ENCODE assay signal across 9 cellular contexts in genomic region chr14:92659765-92660561, GRCh38.
DNase-seq lines count a peak whose midpoint lies in the region; ATAC-seq, FAIRE-seq and TF ChIP-seq lines count a peak whose summit lies in the region.
"Had no signal": no experiment of that assay in that cellular context is flagged by ENCODE, and none has a peak within 500 bp of the region (broad histone marks: within the 10 kb centered on the region; RNA-seq: fewer than 3 reads in every experiment).

No MANE protein-coding gene starts in this region.

- H3K4me1 ChIP-seq in mucosa of rectum (ENCODE audit: control insufficient read depth in 2 of 2, insufficient read depth in 2 of 2, low read length in 2 of 2), result peaks cover 0 to 6% of the 10 kb centered on the region in 2 donors

- FAIRE-seq in D721Med (lab: Jason Lieb, UNC), result no peak
- FAIRE-seq: H1 had no signal

- peaks cover 91% of the 10 kb centered on the region for H3K4me1 Mint-ChIP-seq in CD14-positive monocyte
- peaks cover 69% of the 10 kb centered on the region for H3K4me1 Mint-ChIP-seq in central memory CD8-positive, alpha-beta T cell

- DNase-seq in CD14-positive monocyte (ENCODE audit: low spot score), result peak; percentile 91
- peak; percentile 99 for DNase-seq in MV-4-11 (lab: John Stamatoyannopoulos, UW)
- no peak for DNase-seq in central memory CD8-positive, alpha-beta T cell (ENCODE audit: low spot score in 2 of 2)
- no peak for DNase-seq in D721Med (ENCODE audit: insufficient read length, low spot score)
- DNase-seq in OCI-M2 (lab: John Stamatoyannopoulos, UW; ENCODE audit: unreplicated experiment), result no peak
- no peak for DNase-seq in AG20443 (ENCODE audit: low spot score)

- TF ChIP-seq CTCF in CD14-positive monocyte (IDR thresholded peaks at IDR 0.05), result no peak
- TF ChIP-seq CTCF in D721Med (IDR thresholded peaks at IDR 0.05; ENCODE audit: insufficient read depth, missing control alignments), result no peak

- peak overlapping the region; percentile 100 for H3K27ac Mint-ChIP-seq in CD14-positive monocyte
- peak overlapping the region; percentile 59 for H3K27ac Mint-ChIP-seq in central memory CD8-positive, alpha-beta T cell (ENCODE audit: low read depth)

- H3K9me3 ChIP-seq in mucosa of rectum (ENCODE audit: control insufficient read depth in 2 of 2, low read length in 2 of 2), result no peaks in the 10 kb centered on the region

- H3K4me3 ChIP-seq in mucosa of rectum (ENCODE audit: low read length in 2 of 2), result no peak overlapping the region

- intact Hi-C loops in CD14-positive monocyte (cut with micrococcal nuclease), result loop anchor here (1.0 to 10.0 kb wide), 4 partner anchors 9 to 145 kb away; partner anchors contain the start of gene RIN3 (in 1 of the 2)

- peak overlapping the region; percentile 69 to 80 for H3K27ac ChIP-seq in mucosa of rectum (ENCODE audit: low read depth in 2 of 2, low read length in 2 of 2)

- peaks cover 92 to 98% of the 10 kb centered on the region in 2 donors for H3K36me3 Mint-ChIP-seq in CD14-positive monocyte
- H3K36me3 Mint-ChIP-seq in central memory CD8-positive, alpha-beta T cell (ENCODE audit: insufficient read depth), result peaks cover 40% of the 10 kb centered on the region

- peaks cover 0 to 2% (median 0%) of the 10 kb centered on the region in 3 donors for H3K27me3 Mint-ChIP-seq in CD14-positive monocyte (ENCODE audit: low read depth in 3 of 3)
- no peaks in the 10 kb centered on the region for H3K27me3 Mint-ChIP-seq in central memory CD8-positive, alpha-beta T cell

- H3K27me3 ChIP-seq in mucosa of rectum (ENCODE audit: control insufficient read depth in 2 of 2, insufficient read depth in 2 of 2, low read length in 2 of 2), result no peaks in the 10 kb centered on the region

- ATAC-seq in central memory CD8-positive, alpha-beta T cell (replicated peaks; ENCODE audit: extremely low read depth, poor library complexity, severe bottlenecking), result peak; percentile 40
- ATAC-seq in HG02840 (IDR thresholded peaks at IDR 0.05; ENCODE audit: low FRiP score, unreplicated experiment), result no peak

- H3K9ac ChIP-seq in mucosa of rectum (ENCODE audit: low read depth in 1 of 2, low read length in 2 of 2), result no peak overlapping the region

- peak overlapping the region; percentile 56 to 67 for H3K4me3 Mint-ChIP-seq in CD14-positive monocyte
- H3K4me3 Mint-ChIP-seq in central memory CD8-positive, alpha-beta T cell, result no peak overlapping the region

- peaks cover 0 to 5% (median 0%) of the 10 kb centered on the region in 7 donors for H3K9me3 Mint-ChIP-seq in CD14-positive monocyte
- no peaks in the 10 kb centered on the region for H3K9me3 Mint-ChIP-seq in central memory CD8-positive, alpha-beta T cell

- peaks cover 14 to 34% of the 10 kb centered on the region in 2 donors for H3K36me3 ChIP-seq in mucosa of rectum (ENCODE audit: control insufficient read depth in 2 of 2, insufficient read depth in 2 of 2, low read length in 2 of 2)

Comparison
In these comparisons a context has a peak if more than half of its experiments do, and no peak if none do; other contexts are left out.
1. DNase-seq: peak in CD14-positive monocyte (single experiment) and MV-4-11 (single experiment); none in central memory CD8-positive, alpha-beta T cell (0 of 2), D721Med (single experiment), OCI-M2 (single experiment) and AG20443 (single experiment).